Comparison of ENCODE assay signal across 14 cellular contexts in the genomic region with DNA sequence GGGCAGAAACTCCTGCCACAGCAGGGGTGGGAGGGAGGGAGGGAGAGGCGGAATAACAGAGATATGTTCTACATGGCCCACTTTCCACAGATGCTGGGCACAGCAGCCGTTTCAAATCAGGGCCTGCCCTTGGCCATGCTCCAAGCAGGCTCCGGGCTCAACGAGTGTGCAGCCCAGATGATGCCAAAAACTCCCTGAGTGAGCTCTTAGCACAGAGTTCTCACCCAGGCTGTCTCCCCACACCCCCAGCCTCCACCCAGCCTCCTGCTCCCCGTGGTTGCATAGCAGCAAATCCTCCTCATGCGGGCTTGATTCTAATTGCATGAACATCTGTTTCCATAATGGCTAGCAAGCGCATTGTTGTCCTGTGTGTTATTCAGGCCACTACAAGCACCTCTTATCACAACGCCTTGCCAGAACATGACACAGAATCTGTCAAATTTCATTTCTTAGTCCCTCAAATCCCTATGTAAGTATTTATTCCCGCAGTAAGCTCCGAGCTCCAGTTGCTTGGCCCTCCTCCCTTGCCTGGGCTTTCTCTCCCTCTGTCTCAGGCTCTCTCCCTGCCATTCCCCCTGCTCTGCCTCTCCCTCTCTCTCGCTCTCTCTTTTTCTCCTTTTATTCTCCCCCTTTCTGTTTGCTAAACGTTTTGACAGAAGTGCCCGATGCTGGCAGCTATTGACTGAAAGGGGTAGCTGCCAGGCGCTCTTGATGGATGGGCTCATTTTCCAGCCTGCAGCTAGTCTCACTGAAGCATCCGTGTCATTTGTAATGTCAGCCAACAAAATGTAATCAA.
DNase-seq lines count a peak whose midpoint lies in the region; ATAC-seq and TF ChIP-seq lines count a peak whose summit lies in the region.
"Had no signal": no experiment of that assay in that cellular context is flagged by ENCODE, and none has a peak within 500 bp of the region (broad histone marks: within the 10 kb centered on the region; RNA-seq: fewer than 3 reads in every experiment).

No MANE protein-coding gene starts in this region.

- H3K27me3 ChIP-seq in psoas muscle (ENCODE audit: insufficient read depth in 3 of 3, low read length in 2 of 3) (peaks cover 0 to 2% (median 0%) of the 10 kb centered on the region in 3 donors), HAP-1 (ENCODE audit: low read depth) (no peaks in the 10 kb centered on the region)
- H3K27me3 ChIP-seq: neutrophil had no signal

- no peaks in the 10 kb centered on the region for H3K9me3 Mint-ChIP-seq in glutamatergic neuron (ENCODE audit: unreplicated experiment)
- H3K9me3 Mint-ChIP-seq: activated T-helper 17 cell treated with anti-CD3 and anti-CD28 coated beads, Interleukin-2, amount 50 U/mL, for 72 hours; T-helper 1 cell treated with Interleukin-12 subunit alpha and Interleukin-12 subunit beta and Interleukin-4 antibody, amounts not matched to agents 30 μg/mL and 1 μg/mL, for 36 hours had no signal

- H3K36me3 ChIP-seq in psoas muscle (ENCODE audit: insufficient read depth in 1 of 2, low read depth in 1 of 2) (no peaks in the 10 kb centered on the region), HAP-1 (replicated peaks) (no peaks in the 10 kb centered on the region)
- H3K36me3 ChIP-seq: left lung, neutrophil, thoracic aorta had no signal

- H3K4me3 ChIP-seq in psoas muscle: no peak overlapping the region
- H3K4me3 ChIP-seq in HAP-1: no peak overlapping the region
- H3K4me3 ChIP-seq: left lung, thoracic aorta had no signal

- no peaks in the 10 kb centered on the region for H3K9me3 ChIP-seq in psoas muscle
- H3K9me3 ChIP-seq in HAP-1: no peaks in the 10 kb centered on the region
- H3K9me3 ChIP-seq: left lung, neutrophil, thoracic aorta had no signal

- TF ChIP-seq CTCF in glutamatergic neuron (IDR thresholded peaks at IDR 0.05; ENCODE audit: partially characterized antibody, unreplicated experiment) (no peak), psoas muscle (IDR thresholded peaks at IDR 0.05) (no peak)

- intact Hi-C loops in psoas muscle (cut with DNase I): no loop called here

- H3K27me3 Mint-ChIP-seq in glutamatergic neuron (ENCODE audit: unreplicated experiment): peaks cover 3% of the 10 kb centered on the region

- peak overlapping the region; percentile 69 for H3K27ac Mint-ChIP-seq in glutamatergic neuron (ENCODE audit: unreplicated experiment)
- H3K27ac Mint-ChIP-seq: activated T-helper 17 cell treated with anti-CD3 and anti-CD28 coated beads, Interleukin-2, amount 50 U/mL, for 72 hours; T-helper 1 cell treated with Interleukin-12 subunit alpha and Interleukin-12 subunit beta and Interleukin-4 antibody, amounts not matched to agents 30 μg/mL and 1 μg/mL, for 36 hours had no signal

- peaks cover 10% of the 10 kb centered on the region for H3K4me1 Mint-ChIP-seq in glutamatergic neuron (ENCODE audit: low read depth, unreplicated experiment)
- H3K4me1 Mint-ChIP-seq: activated T-helper 17 cell treated with anti-CD3 and anti-CD28 coated beads, Interleukin-2, amount 50 U/mL, for 72 hours; CD8-positive, alpha-beta memory T cell had no signal

- in situ Hi-C loops in HAP-1 (cut with MboI; ENCODE audit: low sequenced_read_pairs): no loop called here

- no peaks in the 10 kb centered on the region for H3K36me3 Mint-ChIP-seq in glutamatergic neuron (ENCODE audit: unreplicated experiment)
- H3K36me3 Mint-ChIP-seq: CD8-positive, alpha-beta memory T cell had no signal

- peak; percentile 12 for DNase-seq in NCI-H146 (lab: John Stamatoyannopoulos, UW)
- no peak for DNase-seq in NCI-H146 treated with DMSO at 0.1 percent for 48 hours (lab: John Stamatoyannopoulos, UW; ENCODE audit: unreplicated experiment)
- peak; percentile 77 for DNase-seq in NCI-H345 treated with DMSO at 0.1 percent for 48 hours (lab: John Stamatoyannopoulos, UW; ENCODE audit: unreplicated experiment)
- DNase-seq in glutamatergic neuron: peak; percentile 21
- DNase-seq in psoas muscle: peak; percentile 21 to 49
- no peak for DNase-seq in HAP-1 (ENCODE audit: low spot score in 2 of 2)
- no peak for DNase-seq in foreskin melanocyte
- DNase-seq: CD8-positive, alpha-beta memory T cell; left lung had no signal

- H3K4me3 Mint-ChIP-seq in glutamatergic neuron (ENCODE audit: unreplicated experiment): no peak overlapping the region
- H3K4me3 Mint-ChIP-seq: activated T-helper 17 cell treated with anti-CD3 and anti-CD28 coated beads, Interleukin-2, amount 50 U/mL, for 72 hours; CD8-positive, alpha-beta memory T cell; T-helper 1 cell treated with Interleukin-12 subunit alpha and Interleukin-12 subunit beta and Interleukin-4 antibody, amounts not matched to agents 30 μg/mL and 1 μg/mL, for 36 hours had no signal

- WGBS in psoas muscle, 3 donors: 16 to 18% (median 16%) methylated on average over 15 of the region's 15 CpGs

- ATAC-seq in psoas muscle (no peak), GM21515 (IDR thresholded peaks at IDR 0.05; ENCODE audit: unreplicated experiment) (no peak)
- ATAC-seq: activated T-helper 17 cell treated with anti-CD3 and anti-CD28 coated beads, Interleukin-2, amount 50 U/mL, for 72 hours; left lung had no signal

- H3K4me1 ChIP-seq in psoas muscle (no peaks in the 10 kb centered on the region), HAP-1 (no peaks in the 10 kb centered on the region)
- H3K4me1 ChIP-seq: left lung had no signal

- H3K27ac ChIP-seq in psoas muscle: no peak overlapping the region
- H3K27ac ChIP-seq: left lung, neutrophil, thoracic aorta had no signal

Comparison
In these comparisons a context has a peak if more than half of its experiments do, and no peak if none do; other contexts are left out.
1. DNase-seq: peak in NCI-H146 (single experiment), NCI-H345 treated with DMSO at 0.1 percent for 48 hours (single experiment), glutamatergic neuron (single experiment) and psoas muscle (2 of 2); none in NCI-H146 treated with DMSO at 0.1 percent for 48 hours (single experiment), HAP-1 (0 of 2) and foreskin melanocyte (single experiment).